In the genomic region with DNA sequence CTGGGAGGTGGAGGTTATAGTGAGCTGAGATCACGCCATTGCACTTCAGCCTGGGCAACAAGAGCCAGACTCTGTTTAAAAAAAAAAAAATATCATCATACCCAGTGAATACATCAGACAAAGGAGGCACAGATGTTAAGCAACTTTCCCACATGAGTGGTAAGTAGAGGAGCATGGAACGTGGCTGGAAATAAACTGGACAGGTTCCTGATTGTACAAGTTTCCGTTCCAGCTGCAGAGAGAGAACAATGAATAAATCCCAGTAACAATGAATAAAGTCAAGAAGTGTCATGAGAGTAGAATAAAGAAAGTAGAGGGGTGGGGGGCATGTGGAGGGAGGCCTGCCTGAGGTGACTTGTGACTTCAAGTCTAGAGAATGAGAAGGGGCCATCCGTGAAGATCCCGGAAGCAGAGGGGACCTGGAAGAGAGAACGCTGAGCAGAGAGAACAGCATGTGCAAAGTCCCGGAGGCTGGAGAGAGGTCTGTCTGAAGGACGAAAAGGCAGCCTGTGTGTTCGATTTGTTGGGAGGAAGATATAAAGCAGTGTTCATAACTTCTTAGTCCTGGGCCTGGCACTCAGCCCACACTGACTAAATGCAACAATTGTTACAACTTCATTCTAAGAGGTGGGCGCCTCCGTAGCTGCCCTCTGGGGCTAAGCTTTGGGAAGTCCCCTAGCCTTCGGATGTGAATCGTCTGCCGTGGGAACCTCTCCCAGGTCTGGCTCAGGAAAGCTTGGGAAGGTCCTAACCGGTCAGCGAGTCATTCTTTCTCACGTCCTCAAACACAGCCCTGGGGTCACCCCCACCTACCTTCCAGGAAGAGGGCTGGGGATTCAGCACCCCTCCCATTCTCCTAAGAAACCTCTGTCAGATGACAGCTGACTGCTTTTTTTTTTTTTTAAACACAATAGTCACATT, we compare ENCODE assay signal across 14 cellular contexts. TPM values are rescaled to one million over a fixed set of nuclear protein-coding genes. Genes with fewer than 3 reads are reported as not detected.
DNase-seq lines count a peak whose midpoint lies in the region; ATAC-seq and TF ChIP-seq lines count a peak whose summit lies in the region.
"Had no signal": no experiment of that assay in that cellular context is flagged by ENCODE, and none has a peak within 500 bp of the region (broad histone marks: within the 10 kb centered on the region; RNA-seq: fewer than 3 reads in every experiment).

No MANE protein-coding gene starts in this region.

- no peaks in the 10 kb centered on the region for H3K4me1 Mint-ChIP-seq in WTC11

- TF ChIP-seq CTCF in left ventricle myocardium inferior (IDR thresholded peaks at IDR 0.05; ENCODE audit: borderline replicate concordance) (no peak), adrenal gland (IDR thresholded peaks at IDR 0.05) (no peak), WTC11 (IDR thresholded peaks at IDR 0.05) (no peak)

- intact Hi-C loops in left ventricle myocardium inferior (cut with micrococcal nuclease) (no loop called here), Right ventricle myocardium superior (cut with DNase I) (no loop called here), adrenal gland (cut with DNase I) (no loop called here), right cardiac atrium (cut with DNase I) (no loop called here)

- no peaks in the 10 kb centered on the region for H3K36me3 ChIP-seq in left ventricle myocardium inferior
- no peaks in the 10 kb centered on the region for H3K36me3 ChIP-seq in adrenal gland (replicated peaks in 1 of 2)
- H3K36me3 ChIP-seq: suprapubic skin had no signal

- CTCF ChIA-PET in WTC11 (lab: Charles Lee): no interaction called here

- H3K4me3 ChIP-seq in left ventricle myocardium inferior (no peak overlapping the region), adrenal gland (no peak overlapping the region), right cardiac atrium (ENCODE audit: low read length) (no peak overlapping the region)
- H3K4me3 ChIP-seq: suprapubic skin had no signal

- no peak overlapping the region for H3K27ac Mint-ChIP-seq in WTC11

- no peak for ATAC-seq in Right ventricle myocardium superior (ENCODE audit: poor library complexity)
- ATAC-seq in right cardiac atrium: peak; percentile 60 to 93
- ATAC-seq in WTC11: no peak
- ATAC-seq in GM19351 (IDR thresholded peaks at IDR 0.05; ENCODE audit: unreplicated experiment): no peak

- POLR2A ChIA-PET in WTC11 (lab: Charles Lee): no interaction called here

- TF ChIP-seq POLR2A in adrenal gland (IDR thresholded peaks at IDR 0.05): no peak

- H3K27me3 ChIP-seq in left ventricle myocardium inferior (ENCODE audit: low read depth) (no peaks in the 10 kb centered on the region), adrenal gland (no peaks in the 10 kb centered on the region), right cardiac atrium (ENCODE audit: control insufficient read depth, insufficient read depth) (no peaks in the 10 kb centered on the region)
- H3K27me3 ChIP-seq: suprapubic skin had no signal

- no peak overlapping the region for H3K4me3 Mint-ChIP-seq in WTC11

- H3K4me1 ChIP-seq in left ventricle myocardium inferior (peaks cover 31% of the 10 kb centered on the region), adrenal gland (replicated peaks in 1 of 2) (peaks cover 0 to 7% of the 10 kb centered on the region in 2 donors), right cardiac atrium (ENCODE audit: control insufficient read depth, insufficient read depth, low read length) (no peaks in the 10 kb centered on the region)

- H3K9me3 ChIP-seq in left ventricle myocardium inferior (replicated peaks) (no peaks in the 10 kb centered on the region), adrenal gland (replicated peaks in 1 of 3) (no peaks in the 10 kb centered on the region), right cardiac atrium (ENCODE audit: control insufficient read depth, low read length) (no peaks in the 10 kb centered on the region)
- H3K9me3 ChIP-seq: suprapubic skin had no signal

- no peaks in the 10 kb centered on the region for H3K36me3 Mint-ChIP-seq in WTC11

- peak; percentile 29 for DNase-seq in left ventricle myocardium inferior
- DNase-seq in Right ventricle myocardium superior: no peak
- DNase-seq in adrenal gland: peak in 6 of 7 donors; percentile 47 to 81 (median 57)
- DNase-seq in right cardiac atrium: peak; percentile 69 to 79 (median 69)
- no peak for DNase-seq in WTC11 (ENCODE audit: low spot score)
- no peak for DNase-seq in middle frontal gyrus (ENCODE audit: extremely low spot score, low spot score)
- DNase-seq in DMS79 (lab: John Stamatoyannopoulos, UW): no peak
- DNase-seq: ACHN; activated naive CD4-positive, alpha-beta T cell treated with anti-CD3 and anti-CD28 coated beads, Interleukin-2, amount 50 U/mL, for 16 hours; NK-92 treated with Interleukin-12 subunit alpha and Interleukin-12 subunit beta, amount 100 ng/mL, for 24 hours; nucleus accumbens; stimulated activated CD4-positive, alpha-beta T cell treated with anti-CD3 and anti-CD28 coated beads, Interleukin-12 subunit alpha, Interleukin-12 subunit beta, amount 100 ng/mL, for 4 hours had no signal

- no peaks in the 10 kb centered on the region; the same call in 1 of the 2 replicates for H3K27me3 Mint-ChIP-seq in WTC11 (ENCODE audit: low read depth)

- 60 to 64% (median 61%) methylated on average over 17 of the region's 17 CpGs for WGBS in adrenal gland, 4 donors
- 43% methylated on average over 17 of the region's 17 CpGs for WGBS in right cardiac atrium

- H3K9me3 Mint-ChIP-seq in WTC11: peaks cover 4% of the 10 kb centered on the region; the same call in 1 of the 2 replicates

- peak overlapping the region; percentile 79 for H3K27ac ChIP-seq in left ventricle myocardium inferior (replicated peaks)
- peak overlapping the region in 3 of 5 donors; percentile 10 to 47 (median 42) for H3K27ac ChIP-seq in adrenal gland
- H3K27ac ChIP-seq in right cardiac atrium (ENCODE audit: low read length): peak overlapping the region; percentile 63
- H3K27ac ChIP-seq: suprapubic skin had no signal

TF ChIP-seq in WTC11, 78 proteins besides CTCF, POLR2A, EP300 and RAD21 (continues in another document):
- TF ChIP-seq, protein P1, sequence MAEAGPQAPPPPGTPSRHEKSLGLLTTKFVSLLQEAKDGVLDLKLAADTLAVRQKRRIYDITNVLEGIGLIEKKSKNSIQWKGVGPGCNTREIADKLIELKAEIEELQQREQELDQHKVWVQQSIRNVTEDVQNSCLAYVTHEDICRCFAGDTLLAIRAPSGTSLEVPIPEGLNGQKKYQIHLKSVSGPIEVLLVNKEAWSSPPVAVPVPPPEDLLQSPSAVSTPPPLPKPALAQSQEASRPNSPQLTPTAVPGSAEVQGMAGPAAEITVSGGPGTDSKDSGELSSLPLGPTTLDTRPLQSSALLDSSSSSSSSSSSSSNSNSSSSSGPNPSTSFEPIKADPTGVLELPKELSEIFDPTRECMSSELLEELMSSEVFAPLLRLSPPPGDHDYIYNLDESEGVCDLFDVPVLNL (CRISPR knock-in tag; IDR thresholded peaks at IDR 0.05; ENCODE audit: borderline replicate concordance, low read depth): no peak
- TF ChIP-seq, protein P2, sequence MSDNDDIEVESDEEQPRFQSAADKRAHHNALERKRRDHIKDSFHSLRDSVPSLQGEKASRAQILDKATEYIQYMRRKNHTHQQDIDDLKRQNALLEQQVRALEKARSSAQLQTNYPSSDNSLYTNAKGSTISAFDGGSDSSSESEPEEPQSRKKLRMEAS (CRISPR knock-in tag; IDR thresholded peaks at IDR 0.05): no peak
- no peak for TF ChIP-seq FOXJ3 (CRISPR knock-in tag; IDR thresholded peaks at IDR 0.05; ENCODE audit: borderline replicate concordance)
- TF ChIP-seq, protein P3, sequence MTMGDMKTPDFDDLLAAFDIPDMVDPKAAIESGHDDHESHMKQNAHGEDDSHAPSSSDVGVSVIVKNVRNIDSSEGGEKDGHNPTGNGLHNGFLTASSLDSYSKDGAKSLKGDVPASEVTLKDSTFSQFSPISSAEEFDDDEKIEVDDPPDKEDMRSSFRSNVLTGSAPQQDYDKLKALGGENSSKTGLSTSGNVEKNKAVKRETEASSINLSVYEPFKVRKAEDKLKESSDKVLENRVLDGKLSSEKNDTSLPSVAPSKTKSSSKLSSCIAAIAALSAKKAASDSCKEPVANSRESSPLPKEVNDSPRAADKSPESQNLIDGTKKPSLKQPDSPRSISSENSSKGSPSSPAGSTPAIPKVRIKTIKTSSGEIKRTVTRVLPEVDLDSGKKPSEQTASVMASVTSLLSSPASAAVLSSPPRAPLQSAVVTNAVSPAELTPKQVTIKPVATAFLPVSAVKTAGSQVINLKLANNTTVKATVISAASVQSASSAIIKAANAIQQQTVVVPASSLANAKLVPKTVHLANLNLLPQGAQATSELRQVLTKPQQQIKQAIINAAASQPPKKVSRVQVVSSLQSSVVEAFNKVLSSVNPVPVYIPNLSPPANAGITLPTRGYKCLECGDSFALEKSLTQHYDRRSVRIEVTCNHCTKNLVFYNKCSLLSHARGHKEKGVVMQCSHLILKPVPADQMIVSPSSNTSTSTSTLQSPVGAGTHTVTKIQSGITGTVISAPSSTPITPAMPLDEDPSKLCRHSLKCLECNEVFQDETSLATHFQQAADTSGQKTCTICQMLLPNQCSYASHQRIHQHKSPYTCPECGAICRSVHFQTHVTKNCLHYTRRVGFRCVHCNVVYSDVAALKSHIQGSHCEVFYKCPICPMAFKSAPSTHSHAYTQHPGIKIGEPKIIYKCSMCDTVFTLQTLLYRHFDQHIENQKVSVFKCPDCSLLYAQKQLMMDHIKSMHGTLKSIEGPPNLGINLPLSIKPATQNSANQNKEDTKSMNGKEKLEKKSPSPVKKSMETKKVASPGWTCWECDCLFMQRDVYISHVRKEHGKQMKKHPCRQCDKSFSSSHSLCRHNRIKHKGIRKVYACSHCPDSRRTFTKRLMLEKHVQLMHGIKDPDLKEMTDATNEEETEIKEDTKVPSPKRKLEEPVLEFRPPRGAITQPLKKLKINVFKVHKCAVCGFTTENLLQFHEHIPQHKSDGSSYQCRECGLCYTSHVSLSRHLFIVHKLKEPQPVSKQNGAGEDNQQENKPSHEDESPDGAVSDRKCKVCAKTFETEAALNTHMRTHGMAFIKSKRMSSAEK (CRISPR knock-in tag; IDR thresholded peaks at IDR 0.05; ENCODE audit: borderline replicate concordance): no peak

RNA-seq across cellular contexts. Expression of a gene that starts 15.3 kb away (rescaled TPM):
- total RNA-seq in left ventricle myocardium inferior (8.3 TPM), Right ventricle myocardium superior (7.0 TPM), adrenal gland (10 to 100 TPM; 27.4 to 52.3 (median 37.4) TPM), right cardiac atrium (10 to 100 TPM in 3 of 4 donors, 1 to 10 TPM in 1; 9.4 to 13.3 (median 11.8) TPM), WTC11 (2021) (46.1 to 56.1 TPM (median 48.3 TPM) in 3 replicates)
- polyA plus RNA-seq in adrenal gland (10 to 100 TPM in 2 of 3 donors, 1 to 10 TPM in 1; 5.9 to 20.4 (median 12.5) TPM), right cardiac atrium (7.6 TPM)

RNA-seq across cellular contexts. Expression of a gene that starts 39.2 kb away (rescaled TPM):
- total RNA-seq in left ventricle myocardium inferior (85.3 TPM), Right ventricle myocardium superior (71.9 TPM), adrenal gland (100 to 1,000 TPM in 6 of 8 donors, 10 to 100 TPM in 2; 83.9 to 327 (median 120) TPM), right cardiac atrium (10 to 100 TPM; 48.2 to 58.6 (median 55.8) TPM), WTC11 (2021) (32.0 to 35.9 TPM (median 32.5 TPM) in 3 replicates)
- polyA plus RNA-seq in adrenal gland (10 to 100 TPM; 19.0 to 59.4 (median 42.1) TPM), right cardiac atrium (17.3 TPM)

Comparison
In these comparisons a context has a peak if more than half of its experiments do, and no peak if none do; other contexts are left out.
1. DNase-seq: peak in left ventricle myocardium inferior (single experiment), adrenal gland (6 of 7) and right cardiac atrium (3 of 3); none in Right ventricle myocardium superior (single experiment), WTC11 (single experiment), middle frontal gyrus (single experiment) and DMS79 (single experiment).
2. ATAC-seq: peak in right cardiac atrium (2 of 2); none in Right ventricle myocardium superior (single experiment), WTC11 (single experiment) and GM19351 (single experiment).
3. Peak in every context shown above with its lines, with median percentiles within 50 percentile points of each other: H3K27ac ChIP-seq.